Comparison of ENCODE assay signal across 23 cellular contexts in the genomic region with DNA sequence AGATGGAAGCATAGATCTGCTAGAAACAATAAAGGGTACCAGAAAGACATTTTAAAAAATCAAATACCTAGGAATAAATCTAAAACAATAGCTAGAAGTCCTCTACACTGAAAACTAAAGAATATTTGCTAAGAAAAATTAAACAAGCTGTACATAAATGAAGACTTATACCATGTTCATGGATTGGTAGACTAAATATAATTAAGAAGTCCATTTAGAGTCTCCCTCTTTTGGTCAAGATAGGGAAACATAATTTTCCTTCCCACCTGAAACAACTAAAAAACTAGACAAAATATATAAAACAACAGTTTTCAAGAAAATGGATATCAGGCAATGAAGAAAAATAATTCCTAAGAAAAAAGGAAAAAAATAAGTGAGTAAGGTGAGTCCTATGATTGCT.
"Had no signal": no experiment of that assay in that cellular context is flagged by ENCODE, and none has a peak within 500 bp of the region (broad histone marks: within the 10 kb centered on the region; RNA-seq: fewer than 3 reads in every experiment).

No MANE protein-coding gene starts in this region.

- H3K9me2 ChIP-seq: SK-N-SH had no signal

- H3K27me3 Mint-ChIP-seq: IgD-negative memory B cell had no signal

- H3K4me2 ChIP-seq: SK-N-SH had no signal

- H3K27me3 ChIP-seq: MG63 had no signal

- H3K4me3 Mint-ChIP-seq: IgD-negative memory B cell had no signal

- H3K36me3 ChIP-seq: MG63 had no signal

- FAIRE-seq: HTR-8/SVneo had no signal

- H3K9me3 ChIP-seq: SK-N-SH had no signal

- H3K4me3 ChIP-seq: MG63 had no signal

- H3K27ac ChIP-seq: HL-60, RWPE1 had no signal

- DNase-seq: KBM-7, MG63, NCI-H1092, NCI-H1105 treated with DMSO at 0.1 percent for 48 hours, NCI-H1436, NCI-H187, NCI-H2029, NCI-H2081 treated with DMSO at 0.1 percent for 48 hours, NCI-H2171, NCI-H226, NCI-H446, NCI-H510A, NCI-H524 treated with DMSO at 0.1 percent for 48 hours, NCI-H69, NCI-H774, PC-3, SHP77, SK-N-SH had no signal

- ATAC-seq: Panc1, PC-3 had no signal

- H3K9ac ChIP-seq: SK-N-SH had no signal
